In genomic region chr2:1802469-1803216, GRCh38 we compare ENCODE assay signal across 19 cellular contexts. TPM values are rescaled to one million over a fixed set of nuclear protein-coding genes. Genes with fewer than 3 reads are reported as not detected.
"Had no signal": no experiment of that assay in that cellular context is flagged by ENCODE, and none has a peak within 500 bp of the region (broad histone marks: within the 10 kb centered on the region; RNA-seq: fewer than 3 reads in every experiment).

No MANE protein-coding gene starts in this region.

- H3K36me3 ChIP-seq: sigmoid colon, upper lobe of left lung had no signal

- H3K27ac ChIP-seq: testis, upper lobe of left lung had no signal

- H3K27me3 ChIP-seq: sigmoid colon, testis, upper lobe of left lung had no signal

- H3K9me3 ChIP-seq: sigmoid colon, testis, upper lobe of left lung had no signal

- H3K4me2 ChIP-seq: smooth muscle cell had no signal

- FAIRE-seq: colon, endothelial cell of umbilical vein had no signal

- DNase-seq: activated T-cell treated with anti-CD3 and anti-CD28 coated beads, Interleukin-2, amount 50 U/mL, for 1 hour; effector memory CD8-positive, alpha-beta T cell; foreskin melanocyte; stimulated activated CD4-positive, alpha-beta T cell treated with anti-CD3 and anti-CD28 coated beads, Interleukin-4, amount 100 ng/mL, for 1 hour; stimulated activated naive CD4-positive, alpha-beta T cell; T1000; testis; upper lobe of left lung had no signal

- ATAC-seq: activated naive CD4-positive, alpha-beta T cell treated with anti-CD3 and anti-CD28 coated beads, Interleukin-2, amount 50 U/mL, for 72 hours; activated T-helper 17 cell treated with anti-CD3 and anti-CD28 coated beads, Interleukin-2, amount 50 U/mL, for 72 hours; effector memory CD8-positive, alpha-beta T cell; esophagus mucosa; left lobe of liver; naive thymus-derived CD8-positive, alpha-beta T cell; WTC11 had no signal

- H3K4me3 ChIP-seq: lung, sigmoid colon, smooth muscle cell, testis, upper lobe of left lung had no signal

RNA-seq across cellular contexts. Expression of gene PXDN, which starts 58.3 kb away (rescaled TPM):
- total RNA-seq: activated T-helper 17 cell treated with anti-CD3 and anti-CD28 coated beads, Interleukin-2, amount 50 U/mL, for 72 hours had no signal
